11 cellular contexts compared by ENCODE assay signal in the genomic region with DNA sequence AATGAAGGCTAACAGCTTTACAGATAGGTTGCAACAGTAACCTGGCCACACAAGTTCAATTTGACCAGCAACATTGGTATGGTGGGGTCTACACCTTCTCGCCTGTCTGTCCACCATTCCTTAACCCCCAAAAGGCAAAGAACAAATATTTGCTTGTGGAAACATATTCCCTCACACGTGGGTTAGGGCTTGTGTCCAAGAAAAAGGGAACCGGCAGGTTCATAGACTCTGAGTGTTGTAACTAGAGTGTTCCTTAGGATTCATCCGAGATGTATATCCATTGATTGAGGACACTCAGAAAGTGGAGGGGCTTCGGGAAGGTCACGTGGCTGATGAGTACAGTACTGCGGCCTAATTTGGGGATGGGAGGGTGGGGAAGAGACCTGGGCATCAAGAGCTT. TPM values are rescaled to one million over a fixed set of nuclear protein-coding genes. Genes with fewer than 3 reads are reported as not detected.
DNase-seq lines count a peak whose midpoint lies in the region; ATAC-seq and TF ChIP-seq lines count a peak whose summit lies in the region.
"Had no signal": no experiment of that assay in that cellular context is flagged by ENCODE, and none has a peak within 500 bp of the region (broad histone marks: within the 10 kb centered on the region; RNA-seq: fewer than 3 reads in every experiment).

No MANE protein-coding gene starts in this region.

- WGBS in heart left ventricle, 4 donors: 83 to 87% (median 84%) methylated on average over 7 of the region's 7 CpGs

- intact Hi-C loops in heart left ventricle (cut with DNase I): loop anchor here in 7 of 10 donors (2.0 to 10.0 kb wide), 11 partner anchors 51 to 549 kb away; partner anchors contain the start of genes ZNF827 (in 3 of the 7), C4orf51 (in 1 of the 7), MMAA (in 1 of the 7) and OTUD4 (in 1 of the 7)
- intact Hi-C loops in Right ventricle myocardium inferior (cut with DNase I): loop anchor here (5.0 kb wide), 2 partner anchors 52 to 138 kb away; partner anchors contain the start of gene C4orf51
- intact Hi-C loops in MCF 10A (cut with micrococcal nuclease): loop anchor here (1.0 to 5.0 kb wide), 5 partner anchors 70 to 202 kb away; partner anchors contain the start of gene MMAA
- intact Hi-C loops in upper lobe of right lung (cut with DNase I): no loop called here

- POLR2A ChIA-PET in MCF 10A (lab: Yijun Ruan, JAX): interaction anchor here (0.5 to 3.3 kb wide), 26 partner anchors 9 to 880 kb away, joined by 3 to 54 read pairs (median 5); partner anchors contain the start of genes C4orf51, MMAA and ZNF827

- no peak overlapping the region for H3K9ac ChIP-seq in mucosa of rectum (ENCODE audit: low read depth in 1 of 2, low read length in 2 of 2)

- ATAC-seq in heart left ventricle (no peak), Right ventricle myocardium inferior (no peak), upper lobe of right lung (no peak)

- TF ChIP-seq POLR2A in heart left ventricle (IDR thresholded peaks at IDR 0.05): no peak

- no peaks in the 10 kb centered on the region for H3K36me3 Mint-ChIP-seq in MCF 10A (ENCODE audit: insufficient read depth, unreplicated experiment)

- no peaks in the 10 kb centered on the region for H3K36me3 ChIP-seq in heart left ventricle
- H3K36me3 ChIP-seq in mucosa of rectum (ENCODE audit: control insufficient read depth in 2 of 2, insufficient read depth in 2 of 2, low read length in 2 of 2): no peaks in the 10 kb centered on the region
- no peaks in the 10 kb centered on the region for H3K36me3 ChIP-seq in upper lobe of right lung

- no peaks in the 10 kb centered on the region for H3K9me3 Mint-ChIP-seq in MCF 10A (ENCODE audit: unreplicated experiment)

- H3K4me1 Mint-ChIP-seq in MCF 10A (ENCODE audit: insufficient read depth, unreplicated experiment): peaks cover 41% of the 10 kb centered on the region

- BruUV-seq in MCF 10A (replicated peaks; lab: Mats Ljungman, UMichigan): TSS peak; percentile 87

- H3K4me3 ChIP-seq in heart left ventricle: peak overlapping the region in 3 of 12 donors; percentile 68 to 73 (median 70)
- peak overlapping the region; percentile 17 to 41 for H3K4me3 ChIP-seq in mucosa of rectum (ENCODE audit: low read length in 2 of 2)
- H3K4me3 ChIP-seq in upper lobe of right lung: no peak overlapping the region

- CTCF ChIA-PET in MCF 10A (lab: Yijun Ruan, JAX): interaction anchor here (0.6 to 1.2 kb wide), 3 partner anchors 12 to 74 kb away, joined by 3 to 5 read pairs (median 3); no protein-coding TSS in a partner anchor

- H3K9me3 ChIP-seq in heart left ventricle (no peaks in the 10 kb centered on the region), mucosa of rectum (ENCODE audit: control insufficient read depth in 2 of 2, low read length in 2 of 2) (no peaks in the 10 kb centered on the region), upper lobe of right lung (no peaks in the 10 kb centered on the region)

- no peak for TF ChIP-seq CTCF in heart left ventricle (IDR thresholded peaks at IDR 0.05)
- TF ChIP-seq CTCF in MCF 10A (IDR thresholded peaks at IDR 0.05; ENCODE audit: unreplicated experiment): no peak
- no peak for TF ChIP-seq CTCF in upper lobe of right lung (IDR thresholded peaks at IDR 0.05)

- H3K27me3 ChIP-seq in heart left ventricle (no peaks in the 10 kb centered on the region), mucosa of rectum (ENCODE audit: control insufficient read depth in 2 of 2, insufficient read depth in 2 of 2, low read length in 2 of 2) (no peaks in the 10 kb centered on the region), upper lobe of right lung (no peaks in the 10 kb centered on the region)

- H3K27ac Mint-ChIP-seq in MCF 10A (ENCODE audit: low read depth, unreplicated experiment): peak overlapping the region; percentile 98

- DNase-seq in heart left ventricle (no peak), Right ventricle myocardium inferior (ENCODE audit: missing footprints) (no peak), MCF 10A (ENCODE audit: unreplicated experiment) (peak; percentile 45), upper lobe of right lung (no peak), middle frontal gyrus (ENCODE audit: extremely low spot score, low spot score) (no peak), amniotic stem cell (lab: John Stamatoyannopoulos, UW) (no peak), inferior parietal cortex (ENCODE audit: extremely low spot score) (no peak)
- DNase-seq: activated gamma-delta T cell treated with Interleukin-2 at 50 U/mL for 16 hours, H7 had no signal

- no peaks in the 10 kb centered on the region for H3K27me3 Mint-ChIP-seq in MCF 10A (ENCODE audit: insufficient read depth, unreplicated experiment)

- H3K4me3 Mint-ChIP-seq in MCF 10A (ENCODE audit: unreplicated experiment): peak overlapping the region; percentile 69

- H3K27ac ChIP-seq in heart left ventricle (peak overlapping the region; percentile 88 to 99 (median 96)), mucosa of rectum (ENCODE audit: low read depth in 2 of 2, low read length in 2 of 2) (peak overlapping the region; percentile 84), upper lobe of right lung (peak overlapping the region; percentile 92)

- H3K4me1 ChIP-seq in heart left ventricle: peaks cover 13 to 57% (median 46%) of the 10 kb centered on the region in 12 donors
- H3K4me1 ChIP-seq in mucosa of rectum (ENCODE audit: control insufficient read depth in 2 of 2, insufficient read depth in 2 of 2, low read length in 2 of 2): peaks cover 19 to 23% of the 10 kb centered on the region in 2 donors
- H3K4me1 ChIP-seq in upper lobe of right lung: peaks cover 53% of the 10 kb centered on the region

RNA-seq across cellular contexts. Expression of gene C4orf51, which starts 54.1 kb away (rescaled TPM):
- total RNA-seq in heart left ventricle (not detected), Right ventricle myocardium inferior (not detected), MCF 10A (2022) (not detected in 2 replicates), upper lobe of right lung (not detected)
- not detected for polyA plus RNA-seq in heart left ventricle
- polyA plus RNA-seq: neural cell had no signal
